13 cellular contexts compared by ENCODE assay signal in the genomic region with DNA sequence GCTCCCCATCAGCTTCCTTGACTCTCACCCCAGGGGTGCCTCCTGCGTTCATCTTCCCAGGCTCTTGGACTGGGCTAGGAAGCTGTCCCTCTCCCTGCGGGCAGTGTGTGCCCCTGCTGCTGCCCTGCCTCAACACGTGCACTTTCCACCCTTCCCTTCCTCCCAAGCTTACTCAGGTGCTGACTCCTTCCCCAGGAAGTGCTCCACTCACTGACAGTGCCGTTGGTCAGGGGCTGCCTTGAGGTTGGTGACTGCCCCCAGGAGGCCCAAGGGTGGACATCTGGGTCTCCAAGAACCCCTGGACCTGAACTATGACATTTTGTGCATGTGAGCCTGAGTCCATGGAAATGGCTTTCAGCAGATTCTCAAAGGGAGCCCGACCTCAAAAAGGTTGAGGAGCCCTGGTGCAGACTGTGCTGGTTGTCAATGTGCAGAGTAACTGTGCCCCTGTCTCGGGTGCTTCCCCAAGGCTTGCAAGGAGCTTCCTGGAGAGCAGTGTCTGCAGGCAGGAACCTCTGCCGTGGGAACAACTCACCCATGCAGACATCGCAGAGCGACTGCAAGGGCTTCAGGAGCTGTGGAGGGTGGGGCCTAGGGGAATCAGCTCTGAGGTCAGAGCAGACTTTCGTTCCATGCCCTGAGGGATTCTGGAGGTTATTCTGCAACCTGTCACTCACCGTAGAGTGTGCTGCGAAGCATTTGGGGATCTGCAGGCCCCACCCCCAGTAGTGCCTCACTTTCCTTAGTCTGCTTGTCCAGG.
A peak's percentile ranks its signal among the peaks of the same experiment; 100 is the strongest.
DNase-seq lines count a peak whose midpoint lies in the region; ATAC-seq and TF ChIP-seq lines count a peak whose summit lies in the region.
"Had no signal": no experiment of that assay in that cellular context is flagged by ENCODE, and none has a peak within 500 bp of the region (broad histone marks: within the 10 kb centered on the region; RNA-seq: fewer than 3 reads in every experiment).

No MANE protein-coding gene starts in this region.

- no peaks in the 10 kb centered on the region for H3K9me3 Mint-ChIP-seq in Caco-2 (ENCODE audit: unreplicated experiment)
- H3K9me3 Mint-ChIP-seq: activated T-helper 17 cell treated with anti-CD3 and anti-CD28 coated beads, Interleukin-2, amount 50 U/mL, for 72 hours had no signal

- DNase-seq in Caco-2 (peak; percentile 36 to 64), Panc1 (ENCODE audit: low read depth, low spot score) (no peak), gastrocnemius medialis (no peak), left lung (no peak), SHP77 (lab: John Stamatoyannopoulos, UW) (no peak), NCI-H446 treated with DMSO at 0.1 percent for 48 hours (lab: John Stamatoyannopoulos, UW) (no peak)
- no peak for DNase-seq in effector memory CD4-positive, alpha-beta T cell
- DNase-seq: cerebellar nuclear complex, hippocampal formation, OCI-M1 had no signal

- no peaks in the 10 kb centered on the region for H3K27me3 ChIP-seq in Caco-2 (replicated peaks; ENCODE audit: control insufficient read depth, insufficient read depth, low read length)
- H3K27me3 ChIP-seq in Panc1 (ENCODE audit: control insufficient read depth, insufficient read depth, low read length): no peaks in the 10 kb centered on the region
- H3K27me3 ChIP-seq in gastroesophageal sphincter: no peaks in the 10 kb centered on the region
- H3K27me3 ChIP-seq in gastrocnemius medialis: no peaks in the 10 kb centered on the region
- no peaks in the 10 kb centered on the region for H3K27me3 ChIP-seq in left lung
- H3K27me3 ChIP-seq in effector memory CD4-positive, alpha-beta T cell (replicated peaks; ENCODE audit: control insufficient read depth, insufficient read depth, low read length, poor library complexity, severe bottlenecking): no peaks in the 10 kb centered on the region
- H3K27me3 ChIP-seq: neutrophil had no signal

- intact Hi-C loops in Caco-2 (cut with micrococcal nuclease; ENCODE audit: unreplicated experiment) (no loop called here), Panc1 (cut with micrococcal nuclease; ENCODE audit: unreplicated experiment) (no loop called here), gastrocnemius medialis (cut with DNase I; ENCODE audit: low total_unique reads) (no loop called here), left lung (cut with DNase I) (no loop called here)

- no peak for TF ChIP-seq EP300 in gastroesophageal sphincter (IDR thresholded peaks at IDR 0.05)

- H3K36me3 Mint-ChIP-seq in Caco-2 (ENCODE audit: insufficient read depth, unreplicated experiment): peaks cover 58% of the 10 kb centered on the region

- H3K4me3 ChIP-seq in Caco-2 (ENCODE audit: low read depth, low read length): no peak overlapping the region
- H3K4me3 ChIP-seq in Panc1 (ENCODE audit: low read depth in 2 of 2, low read length in 2 of 2): no peak overlapping the region
- no peak overlapping the region for H3K4me3 ChIP-seq in gastroesophageal sphincter
- no peak overlapping the region for H3K4me3 ChIP-seq in gastrocnemius medialis
- no peak overlapping the region for H3K4me3 ChIP-seq in left lung
- no peak overlapping the region for H3K4me3 ChIP-seq in effector memory CD4-positive, alpha-beta T cell (ENCODE audit: insufficient read depth, low read depth, low read length, poor library complexity, severe bottlenecking)

- WGBS in gastroesophageal sphincter (ENCODE audit: low coverage in 1 of 2), 2 donors: 40 to 47% methylated on average over 1 to 4 of the region's 12 CpGs

- ATAC-seq in Panc1 (no peak), gastroesophageal sphincter (no peak), gastrocnemius medialis (no peak), left lung (no peak)
- ATAC-seq: activated T-helper 17 cell treated with anti-CD3 and anti-CD28 coated beads, Interleukin-2, amount 50 U/mL, for 72 hours had no signal

- CTCF ChIA-PET in Caco-2 (lab: Charles Lee): interaction anchor here (0.7 to 2.8 kb wide), 2 partner anchors 38 to 291 kb away, joined by 9 read pairs; no protein-coding TSS in a partner anchor
- CTCF ChIA-PET in Panc1 (lab: Charles Lee): interaction anchor here (0.7 kb wide), 1 partner anchor 42 kb away, joined by 8 read pairs; no protein-coding TSS in a partner anchor

- H3K4me3 Mint-ChIP-seq in Caco-2 (ENCODE audit: unreplicated experiment): no peak overlapping the region
- H3K4me3 Mint-ChIP-seq: activated T-helper 17 cell treated with anti-CD3 and anti-CD28 coated beads, Interleukin-2, amount 50 U/mL, for 72 hours had no signal

- H3K27me3 Mint-ChIP-seq in Caco-2 (ENCODE audit: insufficient read depth, unreplicated experiment): no peaks in the 10 kb centered on the region
- H3K27me3 Mint-ChIP-seq: activated T-helper 17 cell treated with anti-CD3 and anti-CD28 coated beads, Interleukin-2, amount 50 U/mL, for 72 hours had no signal

- POLR2A ChIA-PET in Caco-2 (lab: Charles Lee): interaction anchor here (0.7 kb wide), 2 partner anchors 33 to 1016 kb away, joined by 14 to 18 read pairs; no protein-coding TSS in a partner anchor
- POLR2A ChIA-PET in Panc1 (lab: Charles Lee): interaction anchor here (0.6 to 0.7 kb wide), 2 partner anchors 64 to 722 kb away, joined by 3 to 18 read pairs; no protein-coding TSS in a partner anchor

- H3K27ac ChIP-seq in Panc1 (ENCODE audit: low read length): peak overlapping the region; percentile 81
- H3K27ac ChIP-seq in gastroesophageal sphincter: peak overlapping the region; percentile 90 to 96 (median 95)
- H3K27ac ChIP-seq in gastrocnemius medialis: peak overlapping the region in 3 of 4 donors; percentile 91 to 94 (median 93)
- peak overlapping the region in 1 of 2 donors; percentile 89 for H3K27ac ChIP-seq in left lung
- H3K27ac ChIP-seq in effector memory CD4-positive, alpha-beta T cell (ENCODE audit: insufficient read depth, low read length, poor library complexity, severe bottlenecking): no peak overlapping the region
- H3K27ac ChIP-seq: neutrophil had no signal

- H3K27ac Mint-ChIP-seq in Caco-2 (ENCODE audit: unreplicated experiment): peak overlapping the region; percentile 97

- H3K9me3 ChIP-seq in Caco-2: no peaks in the 10 kb centered on the region
- no peaks in the 10 kb centered on the region for H3K9me3 ChIP-seq in Panc1 (ENCODE audit: control insufficient read depth, insufficient read depth, low read depth, low read length)
- H3K9me3 ChIP-seq in gastroesophageal sphincter: no peaks in the 10 kb centered on the region
- H3K9me3 ChIP-seq in gastrocnemius medialis: no peaks in the 10 kb centered on the region
- H3K9me3 ChIP-seq in left lung: no peaks in the 10 kb centered on the region
- H3K9me3 ChIP-seq in effector memory CD4-positive, alpha-beta T cell (ENCODE audit: control insufficient read depth, low read length): no peaks in the 10 kb centered on the region
- H3K9me3 ChIP-seq: neutrophil had no signal

- TF ChIP-seq POLR2A in gastroesophageal sphincter (IDR thresholded peaks at IDR 0.05) (no peak), gastrocnemius medialis (IDR thresholded peaks at IDR 0.05) (no peak)

- H3K4me1 Mint-ChIP-seq in Caco-2 (ENCODE audit: low read depth, unreplicated experiment): peaks cover 63% of the 10 kb centered on the region
- H3K4me1 Mint-ChIP-seq: activated T-helper 17 cell treated with anti-CD3 and anti-CD28 coated beads, Interleukin-2, amount 50 U/mL, for 72 hours had no signal

- in situ Hi-C loops in Panc1 (cut with HindIII; ENCODE audit: low pct_unique_long_range_greater_than_20kb, low sequenced_read_pairs): no loop called here
- in situ Hi-C loops in gastrocnemius medialis (cut with MboI; ENCODE audit: low sequenced_read_pairs in 4 of 4): no loop called here

- BruUV-seq in Caco-2 (replicated peaks; lab: Mats Ljungman, UMichigan): no TSS peak
- BruUV-seq in Panc1 (replicated peaks; lab: Mats Ljungman, UMichigan): no TSS peak

- H3K4me1 ChIP-seq in Caco-2 (peaks cover 77% of the 10 kb centered on the region), Panc1 (ENCODE audit: control insufficient read depth, insufficient read depth, low read length) (peaks cover 64% of the 10 kb centered on the region), gastroesophageal sphincter (peaks cover 12 to 98% (median 77%) of the 10 kb centered on the region in 3 donors), gastrocnemius medialis (peaks cover 66 to 83% of the 10 kb centered on the region in 2 donors), left lung (peaks cover 38 to 53% of the 10 kb centered on the region in 2 donors)
- H3K4me1 ChIP-seq in effector memory CD4-positive, alpha-beta T cell (ENCODE audit: control insufficient read depth, insufficient read depth, low read length, poor library complexity, severe bottlenecking): no peaks in the 10 kb centered on the region

- no peak for TF ChIP-seq CTCF in Caco-2 (IDR thresholded peaks at IDR 0.05; ENCODE audit: insufficient read depth in 1 of 2, low read depth in 1 of 2, low read length in 1 of 2, severe bottlenecking in 1 of 2, unreplicated experiment in 1 of 2)
- TF ChIP-seq CTCF in Panc1 (IDR thresholded peaks at IDR 0.05): no peak
- TF ChIP-seq CTCF in gastroesophageal sphincter (IDR thresholded peaks at IDR 0.05): no peak
- TF ChIP-seq CTCF in gastrocnemius medialis (IDR thresholded peaks at IDR 0.05 in 4 of 5, conservative IDR thresholded peaks at IDR 0.05 in 1 of 5): no peak
- TF ChIP-seq CTCF in left lung (IDR thresholded peaks at IDR 0.05): no peak

- H3K36me3 ChIP-seq in Caco-2 (ENCODE audit: control insufficient read depth, insufficient read depth, low read length): no peaks in the 10 kb centered on the region
- no peaks in the 10 kb centered on the region for H3K36me3 ChIP-seq in Panc1 (ENCODE audit: control insufficient read depth, insufficient read depth, low read length)
- peaks cover 0 to 42% of the 10 kb centered on the region in 2 donors for H3K36me3 ChIP-seq in gastroesophageal sphincter
- H3K36me3 ChIP-seq in gastrocnemius medialis: no peaks in the 10 kb centered on the region
- H3K36me3 ChIP-seq in left lung: peaks cover 0 to 54% of the 10 kb centered on the region in 2 donors
- H3K36me3 ChIP-seq in effector memory CD4-positive, alpha-beta T cell (ENCODE audit: control insufficient read depth, insufficient read depth, low read length): peaks cover 88% of the 10 kb centered on the region

Comparison
In these comparisons a context has a peak if more than half of its experiments do, and no peak if none do; other contexts are left out.
1. DNase-seq: peak in Caco-2 (2 of 2); none in Panc1 (single experiment), gastrocnemius medialis (0 of 2), left lung (0 of 2), SHP77 (0 of 2), NCI-H446 treated with DMSO at 0.1 percent for 48 hours (single experiment) and effector memory CD4-positive, alpha-beta T cell (0 of 3).